In the genomic region with DNA sequence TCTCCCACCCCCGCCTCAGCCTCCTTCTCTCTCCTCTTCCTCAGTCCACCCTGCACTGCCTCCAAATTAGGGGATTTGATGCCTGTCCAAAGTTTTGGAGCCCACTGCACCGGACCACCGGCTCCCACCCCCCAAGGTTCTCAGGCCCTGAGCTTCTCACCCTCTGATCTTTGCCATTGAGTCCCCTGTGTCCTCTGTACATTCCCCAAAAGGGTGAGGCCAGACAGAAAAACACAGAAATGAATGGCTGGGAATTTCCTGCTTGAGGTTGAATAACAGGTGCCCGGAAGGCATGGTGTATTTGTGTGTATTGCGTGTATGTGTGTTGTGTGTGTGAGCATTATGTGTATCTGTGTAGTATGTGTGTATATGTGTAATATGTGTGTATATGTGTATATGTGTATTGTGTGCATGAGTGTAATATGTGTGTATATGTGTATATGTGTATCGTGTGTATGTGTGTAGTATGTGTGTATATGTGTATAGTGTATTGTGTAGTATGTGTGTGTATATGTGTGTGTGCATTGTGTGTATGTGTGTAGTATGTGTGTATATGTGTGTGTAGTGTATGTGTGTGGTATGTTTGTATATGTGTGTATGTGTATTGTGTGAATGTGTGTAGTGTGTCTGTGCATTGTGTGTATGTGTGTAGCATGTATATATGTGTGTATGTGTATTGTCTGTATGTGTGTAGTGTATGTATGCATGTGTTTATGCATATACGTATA, we compare ENCODE assay signal across 2 cellular contexts.
TF ChIP-seq lines count a peak whose summit lies in the region.

No MANE protein-coding gene starts in this region.

TF ChIP-seq in HEK293, 187 proteins besides CTCF, POLR2A, EP300 and RAD21:
- 0 out of 2 replicates have a peak, but pooled peaks have one; percentile 23 for TF ChIP-seq ZNF311 (tag by site-specific recombination; IDR thresholded peaks at IDR 0.05; ENCODE audit: borderline replicate concordance)
- 0 out of 2 replicates have a peak, but pooled peaks have one; percentile 68 for TF ChIP-seq ZNF521 (tag by site-specific recombination; IDR thresholded peaks at IDR 0.05)
- TF ChIP-seq KLF1 (tag by site-specific recombination; IDR thresholded peaks at IDR 0.05), result 0 out of 2 replicates have a peak, but pooled peaks have one; percentile 30
- TF ChIP-seq SCRT1 (tag by site-specific recombination; IDR thresholded peaks at IDR 0.05; ENCODE audit: borderline replicate concordance), result 0 out of 2 replicates have a peak, but pooled peaks have one; percentile 32
- TF ChIP-seq, protein P1, sequence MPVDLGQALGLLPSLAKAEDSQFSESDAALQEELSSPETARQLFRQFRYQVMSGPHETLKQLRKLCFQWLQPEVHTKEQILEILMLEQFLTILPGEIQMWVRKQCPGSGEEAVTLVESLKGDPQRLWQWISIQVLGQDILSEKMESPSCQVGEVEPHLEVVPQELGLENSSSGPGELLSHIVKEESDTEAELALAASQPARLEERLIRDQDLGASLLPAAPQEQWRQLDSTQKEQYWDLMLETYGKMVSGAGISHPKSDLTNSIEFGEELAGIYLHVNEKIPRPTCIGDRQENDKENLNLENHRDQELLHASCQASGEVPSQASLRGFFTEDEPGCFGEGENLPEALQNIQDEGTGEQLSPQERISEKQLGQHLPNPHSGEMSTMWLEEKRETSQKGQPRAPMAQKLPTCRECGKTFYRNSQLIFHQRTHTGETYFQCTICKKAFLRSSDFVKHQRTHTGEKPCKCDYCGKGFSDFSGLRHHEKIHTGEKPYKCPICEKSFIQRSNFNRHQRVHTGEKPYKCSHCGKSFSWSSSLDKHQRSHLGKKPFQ (tag by site-specific recombination; IDR thresholded peaks at IDR 0.05), result no peak
- no peak for TF ChIP-seq ZNF404 (tag by site-specific recombination; IDR thresholded peaks at IDR 0.05)
TF ChIP-seq in HEK293: peak in this region for 4.

TF ChIP-seq in GM12878, 131 proteins besides CTCF, POLR2A, EP300 and RAD21 (continues in another document):
- TF ChIP-seq HCFC1 (IDR thresholded peaks at IDR 0.05; ENCODE audit: low read length), result no peak
- no peak for TF ChIP-seq ZNF24 (IDR thresholded peaks at IDR 0.05)
- no peak for TF ChIP-seq EGR1 (IDR thresholded peaks at IDR 0.05; ENCODE audit: borderline replicate concordance in 1 of 2, low read depth in 2 of 2, low read length in 2 of 2)
- TF ChIP-seq, protein P2, sequence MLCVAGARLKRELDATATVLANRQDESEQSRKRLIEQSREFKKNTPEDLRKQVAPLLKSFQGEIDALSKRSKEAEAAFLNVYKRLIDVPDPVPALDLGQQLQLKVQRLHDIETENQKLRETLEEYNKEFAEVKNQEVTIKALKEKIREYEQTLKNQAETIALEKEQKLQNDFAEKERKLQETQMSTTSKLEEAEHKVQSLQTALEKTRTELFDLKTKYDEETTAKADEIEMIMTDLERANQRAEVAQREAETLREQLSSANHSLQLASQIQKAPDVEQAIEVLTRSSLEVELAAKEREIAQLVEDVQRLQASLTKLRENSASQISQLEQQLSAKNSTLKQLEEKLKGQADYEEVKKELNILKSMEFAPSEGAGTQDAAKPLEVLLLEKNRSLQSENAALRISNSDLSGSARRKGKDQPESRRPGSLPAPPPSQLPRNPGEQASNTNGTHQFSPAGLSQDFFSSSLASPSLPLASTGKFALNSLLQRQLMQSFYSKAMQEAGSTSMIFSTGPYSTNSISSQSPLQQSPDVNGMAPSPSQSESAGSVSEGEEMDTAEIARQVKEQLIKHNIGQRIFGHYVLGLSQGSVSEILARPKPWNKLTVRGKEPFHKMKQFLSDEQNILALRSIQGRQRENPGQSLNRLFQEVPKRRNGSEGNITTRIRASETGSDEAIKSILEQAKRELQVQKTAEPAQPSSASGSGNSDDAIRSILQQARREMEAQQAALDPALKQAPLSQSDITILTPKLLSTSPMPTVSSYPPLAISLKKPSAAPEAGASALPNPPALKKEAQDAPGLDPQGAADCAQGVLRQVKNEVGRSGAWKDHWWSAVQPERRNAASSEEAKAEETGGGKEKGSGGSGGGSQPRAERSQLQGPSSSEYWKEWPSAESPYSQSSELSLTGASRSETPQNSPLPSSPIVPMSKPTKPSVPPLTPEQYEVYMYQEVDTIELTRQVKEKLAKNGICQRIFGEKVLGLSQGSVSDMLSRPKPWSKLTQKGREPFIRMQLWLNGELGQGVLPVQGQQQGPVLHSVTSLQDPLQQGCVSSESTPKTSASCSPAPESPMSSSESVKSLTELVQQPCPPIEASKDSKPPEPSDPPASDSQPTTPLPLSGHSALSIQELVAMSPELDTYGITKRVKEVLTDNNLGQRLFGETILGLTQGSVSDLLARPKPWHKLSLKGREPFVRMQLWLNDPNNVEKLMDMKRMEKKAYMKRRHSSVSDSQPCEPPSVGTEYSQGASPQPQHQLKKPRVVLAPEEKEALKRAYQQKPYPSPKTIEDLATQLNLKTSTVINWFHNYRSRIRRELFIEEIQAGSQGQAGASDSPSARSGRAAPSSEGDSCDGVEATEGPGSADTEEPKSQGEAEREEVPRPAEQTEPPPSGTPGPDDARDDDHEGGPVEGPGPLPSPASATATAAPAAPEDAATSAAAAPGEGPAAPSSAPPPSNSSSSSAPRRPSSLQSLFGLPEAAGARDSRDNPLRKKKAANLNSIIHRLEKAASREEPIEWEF (IDR thresholded peaks at IDR 0.05; ENCODE audit: insufficient replicate concordance, low read depth, low read length), result peak; percentile 33
- peak; percentile 97 for TF ChIP-seq TCF12 (IDR thresholded peaks at IDR 0.05; ENCODE audit: low read depth, low read length)
- peak; percentile 92 for TF ChIP-seq DPF2 (IDR thresholded peaks at IDR 0.05)
- TF ChIP-seq ZNF207 (IDR thresholded peaks at IDR 0.05; ENCODE audit: borderline replicate concordance), result no peak; the same call in 1 of the 2 replicates
- TF ChIP-seq, protein P3, sequence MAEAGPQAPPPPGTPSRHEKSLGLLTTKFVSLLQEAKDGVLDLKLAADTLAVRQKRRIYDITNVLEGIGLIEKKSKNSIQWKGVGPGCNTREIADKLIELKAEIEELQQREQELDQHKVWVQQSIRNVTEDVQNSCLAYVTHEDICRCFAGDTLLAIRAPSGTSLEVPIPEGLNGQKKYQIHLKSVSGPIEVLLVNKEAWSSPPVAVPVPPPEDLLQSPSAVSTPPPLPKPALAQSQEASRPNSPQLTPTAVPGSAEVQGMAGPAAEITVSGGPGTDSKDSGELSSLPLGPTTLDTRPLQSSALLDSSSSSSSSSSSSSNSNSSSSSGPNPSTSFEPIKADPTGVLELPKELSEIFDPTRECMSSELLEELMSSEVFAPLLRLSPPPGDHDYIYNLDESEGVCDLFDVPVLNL (IDR thresholded peaks at IDR 0.05; ENCODE audit: low read depth, low read length), result no peak
- no peak for TF ChIP-seq BRCA1 (IDR thresholded peaks at IDR 0.05; ENCODE audit: low read depth, low read length)
- TF ChIP-seq WRNIP1 (IDR thresholded peaks at IDR 0.05; ENCODE audit: borderline replicate concordance, low read depth, low read length), result no peak
- TF ChIP-seq, protein P4, sequence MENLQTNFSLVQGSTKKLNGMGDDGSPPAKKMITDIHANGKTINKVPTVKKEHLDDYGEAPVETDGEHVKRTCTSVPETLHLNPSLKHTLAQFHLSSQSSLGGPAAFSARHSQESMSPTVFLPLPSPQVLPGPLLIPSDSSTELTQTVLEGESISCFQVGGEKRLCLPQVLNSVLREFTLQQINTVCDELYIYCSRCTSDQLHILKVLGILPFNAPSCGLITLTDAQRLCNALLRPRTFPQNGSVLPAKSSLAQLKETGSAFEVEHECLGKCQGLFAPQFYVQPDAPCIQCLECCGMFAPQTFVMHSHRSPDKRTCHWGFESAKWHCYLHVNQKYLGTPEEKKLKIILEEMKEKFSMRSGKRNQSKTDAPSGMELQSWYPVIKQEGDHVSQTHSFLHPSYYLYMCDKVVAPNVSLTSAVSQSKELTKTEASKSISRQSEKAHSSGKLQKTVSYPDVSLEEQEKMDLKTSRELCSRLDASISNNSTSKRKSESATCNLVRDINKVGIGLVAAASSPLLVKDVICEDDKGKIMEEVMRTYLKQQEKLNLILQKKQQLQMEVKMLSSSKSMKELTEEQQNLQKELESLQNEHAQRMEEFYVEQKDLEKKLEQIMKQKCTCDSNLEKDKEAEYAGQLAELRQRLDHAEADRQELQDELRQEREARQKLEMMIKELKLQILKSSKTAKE (IDR thresholded peaks at IDR 0.05; ENCODE audit: low read depth, poor library complexity, severe bottlenecking), result peak; percentile 70
- TF ChIP-seq RB1 (IDR thresholded peaks at IDR 0.05; ENCODE audit: borderline replicate concordance), result 0 out of 2 replicates have a peak, but pooled peaks have one; percentile 19
- peak; percentile 71 for TF ChIP-seq IKZF1 (conservative IDR thresholded peaks at IDR 0.05)
- no peak for TF ChIP-seq FOS (IDR thresholded peaks at IDR 0.05; ENCODE audit: borderline replicate concordance, extremely low read depth, insufficient read length)
- no peak for TF ChIP-seq CBX3 (IDR thresholded peaks at IDR 0.05; ENCODE audit: borderline replicate concordance, low read depth)
- peak; percentile 94; the same call in 1 of the 2 replicates for TF ChIP-seq PAX8 (IDR thresholded peaks at IDR 0.05)
- no peak for TF ChIP-seq SMC3 (IDR thresholded peaks at IDR 0.05; ENCODE audit: borderline replicate concordance, low read length)
- TF ChIP-seq STAT1 (conservative IDR thresholded peaks at IDR 0.05), result no peak
- TF ChIP-seq NRF1 (conservative IDR thresholded peaks at IDR 0.05; ENCODE audit: low read depth, low read length), result no peak
- TF ChIP-seq SPI1 (IDR thresholded peaks at IDR 0.05; ENCODE audit: borderline replicate concordance, insufficient read depth, low read depth, low read length), result no peak
- no peak for TF ChIP-seq RBBP5 (conservative IDR thresholded peaks at IDR 0.05)
- peak; percentile 89 for TF ChIP-seq IRF4 (IDR thresholded peaks at IDR 0.05; ENCODE audit: low read depth, low read length)
- no peak; the same call in 1 of the 2 replicates for TF ChIP-seq CHD2 (IDR thresholded peaks at IDR 0.05; ENCODE audit: borderline replicate concordance, low read depth, low read length)
- TF ChIP-seq, protein P5, sequence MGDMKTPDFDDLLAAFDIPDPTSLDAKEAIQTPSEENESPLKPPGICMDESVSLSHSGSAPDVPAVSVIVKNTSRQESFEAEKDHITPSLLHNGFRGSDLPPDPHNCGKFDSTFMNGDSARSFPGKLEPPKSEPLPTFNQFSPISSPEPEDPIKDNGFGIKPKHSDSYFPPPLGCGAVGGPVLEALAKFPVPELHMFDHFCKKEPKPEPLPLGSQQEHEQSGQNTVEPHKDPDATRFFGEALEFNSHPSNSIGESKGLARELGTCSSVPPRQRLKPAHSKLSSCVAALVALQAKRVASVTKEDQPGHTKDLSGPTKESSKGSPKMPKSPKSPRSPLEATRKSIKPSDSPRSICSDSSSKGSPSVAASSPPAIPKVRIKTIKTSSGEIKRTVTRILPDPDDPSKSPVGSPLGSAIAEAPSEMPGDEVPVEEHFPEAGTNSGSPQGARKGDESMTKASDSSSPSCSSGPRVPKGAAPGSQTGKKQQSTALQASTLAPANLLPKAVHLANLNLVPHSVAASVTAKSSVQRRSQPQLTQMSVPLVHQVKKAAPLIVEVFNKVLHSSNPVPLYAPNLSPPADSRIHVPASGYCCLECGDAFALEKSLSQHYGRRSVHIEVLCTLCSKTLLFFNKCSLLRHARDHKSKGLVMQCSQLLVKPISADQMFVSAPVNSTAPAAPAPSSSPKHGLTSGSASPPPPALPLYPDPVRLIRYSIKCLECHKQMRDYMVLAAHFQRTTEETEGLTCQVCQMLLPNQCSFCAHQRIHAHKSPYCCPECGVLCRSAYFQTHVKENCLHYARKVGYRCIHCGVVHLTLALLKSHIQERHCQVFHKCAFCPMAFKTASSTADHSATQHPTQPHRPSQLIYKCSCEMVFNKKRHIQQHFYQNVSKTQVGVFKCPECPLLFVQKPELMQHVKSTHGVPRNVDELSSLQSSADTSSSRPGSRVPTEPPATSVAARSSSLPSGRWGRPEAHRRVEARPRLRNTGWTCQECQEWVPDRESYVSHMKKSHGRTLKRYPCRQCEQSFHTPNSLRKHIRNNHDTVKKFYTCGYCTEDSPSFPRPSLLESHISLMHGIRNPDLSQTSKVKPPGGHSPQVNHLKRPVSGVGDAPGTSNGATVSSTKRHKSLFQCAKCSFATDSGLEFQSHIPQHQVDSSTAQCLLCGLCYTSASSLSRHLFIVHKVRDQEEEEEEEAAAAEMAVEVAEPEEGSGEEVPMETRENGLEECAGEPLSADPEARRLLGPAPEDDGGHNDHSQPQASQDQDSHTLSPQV (IDR thresholded peaks at IDR 0.05), result no peak
- 0 out of 2 replicates have a peak, but pooled peaks have one; percentile 56 for TF ChIP-seq POLR2AphosphoS5 (IDR thresholded peaks at IDR 0.05; ENCODE audit: low read length)
- no peak; the same call in 1 of the 2 replicates for TF ChIP-seq CREB1 (IDR thresholded peaks at IDR 0.05; ENCODE audit: low read depth)
- TF ChIP-seq NR2F1 (conservative IDR thresholded peaks at IDR 0.05), result peak; percentile 79
- peak; percentile 98 for TF ChIP-seq RELA (IDR thresholded peaks at IDR 0.05; ENCODE audit: borderline replicate concordance, partially characterized antibody)
- TF ChIP-seq BCL11A (IDR thresholded peaks at IDR 0.05; ENCODE audit: low read depth, low read length), result peak; percentile 94
- TF ChIP-seq, protein P6, sequence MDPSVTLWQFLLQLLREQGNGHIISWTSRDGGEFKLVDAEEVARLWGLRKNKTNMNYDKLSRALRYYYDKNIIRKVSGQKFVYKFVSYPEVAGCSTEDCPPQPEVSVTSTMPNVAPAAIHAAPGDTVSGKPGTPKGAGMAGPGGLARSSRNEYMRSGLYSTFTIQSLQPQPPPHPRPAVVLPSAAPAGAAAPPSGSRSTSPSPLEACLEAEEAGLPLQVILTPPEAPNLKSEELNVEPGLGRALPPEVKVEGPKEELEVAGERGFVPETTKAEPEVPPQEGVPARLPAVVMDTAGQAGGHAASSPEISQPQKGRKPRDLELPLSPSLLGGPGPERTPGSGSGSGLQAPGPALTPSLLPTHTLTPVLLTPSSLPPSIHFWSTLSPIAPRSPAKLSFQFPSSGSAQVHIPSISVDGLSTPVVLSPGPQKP (IDR thresholded peaks at IDR 0.05; ENCODE audit: low read depth, low read length), result no peak
- TF ChIP-seq POU2F2 (IDR thresholded peaks at IDR 0.05; ENCODE audit: borderline replicate concordance, low read depth, low read length), result peak; percentile 71; the same call in 1 of the 3 replicates
- no peak for TF ChIP-seq KDM1A (IDR thresholded peaks at IDR 0.05; ENCODE audit: borderline replicate concordance)
- no peak for TF ChIP-seq SP1 (IDR thresholded peaks at IDR 0.05; ENCODE audit: low read depth, low read length)
- no peak for TF ChIP-seq LARP7 (IDR thresholded peaks at IDR 0.05)
- TF ChIP-seq EZH2 (IDR thresholded peaks at IDR 0.05; ENCODE audit: borderline replicate concordance, control insufficient read depth, low read depth, low read length), result no peak
- TF ChIP-seq, protein P7, sequence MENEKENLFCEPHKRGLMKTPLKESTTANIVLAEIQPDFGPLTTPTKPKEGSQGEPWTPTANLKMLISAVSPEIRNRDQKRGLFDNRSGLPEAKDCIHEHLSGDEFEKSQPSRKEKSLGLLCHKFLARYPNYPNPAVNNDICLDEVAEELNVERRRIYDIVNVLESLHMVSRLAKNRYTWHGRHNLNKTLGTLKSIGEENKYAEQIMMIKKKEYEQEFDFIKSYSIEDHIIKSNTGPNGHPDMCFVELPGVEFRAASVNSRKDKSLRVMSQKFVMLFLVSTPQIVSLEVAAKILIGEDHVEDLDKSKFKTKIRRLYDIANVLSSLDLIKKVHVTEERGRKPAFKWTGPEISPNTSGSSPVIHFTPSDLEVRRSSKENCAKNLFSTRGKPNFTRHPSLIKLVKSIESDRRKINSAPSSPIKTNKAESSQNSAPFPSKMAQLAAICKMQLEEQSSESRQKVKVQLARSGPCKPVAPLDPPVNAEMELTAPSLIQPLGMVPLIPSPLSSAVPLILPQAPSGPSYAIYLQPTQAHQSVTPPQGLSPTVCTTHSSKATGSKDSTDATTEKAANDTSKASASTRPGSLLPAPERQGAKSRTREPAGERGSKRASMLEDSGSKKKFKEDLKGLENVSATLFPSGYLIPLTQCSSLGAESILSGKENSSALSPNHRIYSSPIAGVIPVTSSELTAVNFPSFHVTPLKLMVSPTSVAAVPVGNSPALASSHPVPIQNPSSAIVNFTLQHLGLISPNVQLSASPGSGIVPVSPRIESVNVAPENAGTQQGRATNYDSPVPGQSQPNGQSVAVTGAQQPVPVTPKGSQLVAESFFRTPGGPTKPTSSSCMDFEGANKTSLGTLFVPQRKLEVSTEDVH (IDR thresholded peaks at IDR 0.05; ENCODE audit: low read depth, partially characterized antibody), result no peak
